Comparison of ENCODE assay signal across 25 cellular contexts in genomic region chr22:22242488-22242887, GRCh38. TPM values are rescaled to one million over a fixed set of nuclear protein-coding genes. Genes with fewer than 3 reads are reported as not detected.
"Had no signal": no experiment of that assay in that cellular context is flagged by ENCODE, and none has a peak within 500 bp of the region (broad histone marks: within the 10 kb centered on the region; RNA-seq: fewer than 3 reads in every experiment).

No MANE protein-coding gene starts in this region.

- H3K27ac ChIP-seq: SJCRH30 had no signal

- ATAC-seq: Panc1, PC-3, Right ventricle myocardium inferior, SK-N-SH treated with all-trans-retinoic acid at 6 μM for 48 hours had no signal

- DNase-seq: KBM-7; MG63; NCI-H1092; NCI-H1436; NCI-H187; NCI-H2029; NCI-H2081 treated with DMSO at 0.1 percent for 48 hours; NCI-H2171; NCI-H226; NCI-H446; NCI-H510A; NCI-H524 treated with DMSO at 0.1 percent for 48 hours; NCI-H69; NCI-H774; NK-92 treated with Interleukin-12 subunit alpha and Interleukin-12 subunit beta, amount 100 ng/mL, for 24 hours; PC-3; SHP77 treated with DMSO at 0.1 percent for 48 hours; SJCRH30; T-helper 1 cell had no signal

- H3K27me3 ChIP-seq: MG63, SJCRH30 had no signal

- H3K9me3 ChIP-seq: MG63, SJCRH30 had no signal

- H3K4me3 ChIP-seq: MG63, SJCRH30 had no signal

- H3K36me3 ChIP-seq: MG63, SJCRH30 had no signal

RNA-seq across cellular contexts. Expression of gene VPREB1, which starts 2.1 kb away (rescaled TPM):
- total RNA-seq: HT-29, LHCN-M2, PC-3, Right ventricle myocardium inferior, RPMI7951, SJCRH30 had no signal
